Comparison of ENCODE assay signal across 25 cellular contexts in genomic region chr11:115469361-115469760, GRCh38. TPM values are rescaled to one million over a fixed set of nuclear protein-coding genes. Genes with fewer than 3 reads are reported as not detected.
DNase-seq lines count a peak whose midpoint lies in the region; ATAC-seq, FAIRE-seq and TF ChIP-seq lines count a peak whose summit lies in the region.
"Had no signal": no experiment of that assay in that cellular context is flagged by ENCODE, and none has a peak within 500 bp of the region (broad histone marks: within the 10 kb centered on the region; RNA-seq: fewer than 3 reads in every experiment).

No MANE protein-coding gene starts in this region.

- in situ Hi-C loops in GM13977 (cut with MboI; ENCODE audit: low pct_unique_long_range_greater_than_20kb, low sequenced_read_pairs, unreplicated experiment) (no loop called here), GM12878 (cut with MboI) (no loop called here)

- no peak for TF ChIP-seq EP300 in GM12878 (IDR thresholded peaks at IDR 0.05; ENCODE audit: borderline replicate concordance in 1 of 2, control insufficient read depth in 1 of 2, low read depth in 2 of 2, low read length in 2 of 2)

- H3K36me3 Mint-ChIP-seq in naive thymus-derived CD4-positive, alpha-beta T cell = no peaks in the 10 kb centered on the region
- H3K36me3 Mint-ChIP-seq: natural killer cell treated with Interleukin-12 subunit alpha and Interleukin-12 subunit beta and Interleukin-15 and Interleukin-18, amount 100 ng/mL, for 72 hours had no signal

- no peak overlapping the region for H3K9ac ChIP-seq in GM12878 (ENCODE audit: control insufficient read depth, insufficient read depth, low read length)
- H3K9ac ChIP-seq: SK-N-SH had no signal

- no peak overlapping the region for H3K4me3 ChIP-seq in GM12878
- H3K4me3 ChIP-seq in naive thymus-derived CD4-positive, alpha-beta T cell (ENCODE audit: low read length) = no peak overlapping the region

- ATAC-seq in GM21390 (IDR thresholded peaks at IDR 0.05; ENCODE audit: unreplicated experiment) = peak; percentile 53
- peak; percentile 49 for ATAC-seq in HG03520 (IDR thresholded peaks at IDR 0.05; ENCODE audit: unreplicated experiment)
- peak; percentile 80 for ATAC-seq in GM12878
- no peak for ATAC-seq in naive thymus-derived CD4-positive, alpha-beta T cell
- ATAC-seq: natural killer cell treated with Interleukin-12 subunit alpha and Interleukin-12 subunit beta and Interleukin-15 and Interleukin-18, amount 100 ng/mL, for 72 hours had no signal

- H4K20me1 ChIP-seq in GM12878 (ENCODE audit: control insufficient read depth, insufficient read depth) = no peaks in the 10 kb centered on the region

- DNase-seq in GM13977 (ENCODE audit: low spot score) (peak; percentile 7), GM12878 (ENCODE audit: low read depth, low spot score) (peak; percentile 48), NCI-H2107 treated with DMSO at 0.1 percent for 48 hours (lab: John Stamatoyannopoulos, UW; ENCODE audit: unreplicated experiment) (no peak)
- no peak for DNase-seq in activated CD8-positive, alpha-beta memory T cell treated with anti-CD3 and anti-CD28 coated beads, Interleukin-2, amount 50 U/mL, for 4 hours
- no peak for DNase-seq in naive thymus-derived CD4-positive, alpha-beta T cell
- DNase-seq: activated CD4-positive, alpha-beta T cell treated with anti-CD3 and anti-CD28 coated beads, Interleukin-2, amount 50 U/mL, for 1 hour; activated naive CD4-positive, alpha-beta T cell treated with Interleukin-2 at 50 U/mL for 16 hours; activated T-cell treated with anti-CD3 and anti-CD28 coated beads for 4 hours; anterior cingulate cortex; effector CD8-positive, alpha-beta T cell; mesenchymal stem cell; NCI-H1105; NCI-H2171; NCI-H748 treated with DMSO at 0.1 percent for 48 hours; SK-N-SH; stimulated activated CD4-positive, alpha-beta T cell treated with anti-CD3 and anti-CD28 coated beads, Interleukin-2, amount 100 ng/mL, for 48 hours; substantia nigra had no signal

- H3K4me1 ChIP-seq in GM12878 (ENCODE audit: control insufficient read depth, insufficient read depth, low read length) = peaks cover 6% of the 10 kb centered on the region
- no peaks in the 10 kb centered on the region for H3K4me1 ChIP-seq in naive thymus-derived CD4-positive, alpha-beta T cell (ENCODE audit: control insufficient read depth in 2 of 2, insufficient read depth in 2 of 2, low read length in 2 of 2)

- H3K4me3 Mint-ChIP-seq in naive thymus-derived CD4-positive, alpha-beta T cell = no peak overlapping the region
- H3K4me3 Mint-ChIP-seq: natural killer cell treated with Interleukin-12 subunit alpha and Interleukin-12 subunit beta and Interleukin-15 and Interleukin-18, amount 100 ng/mL, for 72 hours had no signal

- no peak for TF ChIP-seq RAD21 in GM12878 (IDR thresholded peaks at IDR 0.05; ENCODE audit: insufficient read depth, low read depth, low read length)

- SMC1A ChIA-PET in GM12878 (lab: Charles Lee; ENCODE audit: uncharacterized antibody, unreplicated experiment) = interaction anchor here (0.6 to 1.2 kb wide), 2 partner anchors 12 to 1243 kb away, joined by 3 read pairs; no protein-coding TSS in a partner anchor

- FAIRE-seq in GM12878 (lab: Jason Lieb, UNC) = no peak
- FAIRE-seq: GM19239, keratinocyte, RCC 7860, TTC549 had no signal

- H3K79me2 ChIP-seq in GM12878 (ENCODE audit: control insufficient read depth, insufficient read depth, low read length) = no peaks in the 10 kb centered on the region

- no peak overlapping the region for H2AFZ ChIP-seq in GM12878 (ENCODE audit: control insufficient read depth, low read depth, low read length)

- TF ChIP-seq CTCF in GM13977 (IDR thresholded peaks at IDR 0.05; ENCODE audit: extremely low read depth, insufficient read depth, missing control alignments) (no peak), GM12878 (IDR thresholded peaks at IDR 0.05 in 2 of 3, conservative IDR thresholded peaks at IDR 0.05 in 1 of 3; ENCODE audit: control insufficient read depth in 2 of 3, extremely low read depth in 1 of 3, insufficient read depth in 1 of 3, low read depth in 3 of 3, low read length in 3 of 3) (no peak)

- H3K9me3 Mint-ChIP-seq in naive thymus-derived CD4-positive, alpha-beta T cell = peaks cover 0 to 9% (median 4%) of the 10 kb centered on the region in 11 donors

- intact Hi-C loops in GM12878 (cut with micrococcal nuclease; ENCODE audit: unreplicated experiment) = no loop called here
- intact Hi-C loops in naive thymus-derived CD4-positive, alpha-beta T cell (cut with micrococcal nuclease) = no loop called here

- peaks cover 0 to 18% (median 8%) of the 10 kb centered on the region in 5 donors for H3K27me3 Mint-ChIP-seq in naive thymus-derived CD4-positive, alpha-beta T cell
- H3K27me3 Mint-ChIP-seq: progenitor cell of endocrine pancreas had no signal

- no peaks in the 10 kb centered on the region for H3K9me3 ChIP-seq in GM12878 (replicated peaks; ENCODE audit: control insufficient read depth, insufficient read depth, low read length)
- no peaks in the 10 kb centered on the region for H3K9me3 ChIP-seq in naive thymus-derived CD4-positive, alpha-beta T cell (ENCODE audit: control insufficient read depth in 2 of 3, low read length in 3 of 3)
- H3K9me3 ChIP-seq: SK-N-SH had no signal

- no TSS peak for BruUV-seq in GM12878 (replicated peaks; lab: Mats Ljungman, UMichigan)

- no peaks in the 10 kb centered on the region for H3K36me3 ChIP-seq in GM12878 (ENCODE audit: control insufficient read depth in 2 of 2, insufficient read depth in 2 of 2, low read length in 1 of 2)
- no peaks in the 10 kb centered on the region for H3K36me3 ChIP-seq in naive thymus-derived CD4-positive, alpha-beta T cell (ENCODE audit: control insufficient read depth in 2 of 3, insufficient read depth in 3 of 3, low read length in 3 of 3)

- no peaks in the 10 kb centered on the region for H3K4me1 Mint-ChIP-seq in naive thymus-derived CD4-positive, alpha-beta T cell

- WGBS in GM12878 (ENCODE audit: insufficient coverage, insufficient replicate concordance, low lambda C conversion rate, missing lambda C conversion rate) = 42% methylated on average over 2 of the region's 3 CpGs

- CTCF ChIA-PET in GM12878 (lab: Yijun Ruan, JAX) = no interaction called here
- CTCF ChIA-PET in naive thymus-derived CD4-positive, alpha-beta T cell (lab: Charles Lee) = no interaction called here

- H3K27ac ChIP-seq in GM12878 (ENCODE audit: control insufficient read depth, insufficient read depth) = no peak overlapping the region
- H3K27ac ChIP-seq in naive thymus-derived CD4-positive, alpha-beta T cell (ENCODE audit: low read depth, low read length) = no peak overlapping the region

- RAD21 ChIA-PET in GM12878 (lab: Charles Lee; ENCODE audit: unreplicated experiment) = no interaction called here

- no peaks in the 10 kb centered on the region for H3K27me3 ChIP-seq in GM12878 (replicated peaks in 1 of 2; ENCODE audit: control insufficient read depth in 2 of 2, insufficient read depth in 2 of 2, low read length in 1 of 2)
- peaks cover 0 to 3% of the 10 kb centered on the region in 2 donors for H3K27me3 ChIP-seq in naive thymus-derived CD4-positive, alpha-beta T cell (ENCODE audit: control insufficient read depth in 2 of 2, insufficient read depth in 2 of 2, low read length in 2 of 2)

- TF ChIP-seq POLR2A in GM12878 (IDR thresholded peaks at IDR 0.05; ENCODE audit: low read depth, low read length) = no peak

- H3K4me2 ChIP-seq in GM12878 (ENCODE audit: control insufficient read depth, insufficient read depth) = no peak overlapping the region
- H3K4me2 ChIP-seq: SK-N-SH had no signal

- POLR2A ChIA-PET in GM12878 (lab: Charles Lee) = no interaction called here
- POLR2A ChIA-PET in naive thymus-derived CD4-positive, alpha-beta T cell (lab: Charles Lee) = no interaction called here

- no peak overlapping the region for H3K27ac Mint-ChIP-seq in naive thymus-derived CD4-positive, alpha-beta T cell
- H3K27ac Mint-ChIP-seq: natural killer cell treated with Interleukin-12 subunit alpha and Interleukin-12 subunit beta and Interleukin-15 and Interleukin-18, amount 100 ng/mL, for 72 hours; progenitor cell of endocrine pancreas had no signal

TF ChIP-seq in GM12878, 131 proteins besides CTCF, POLR2A, EP300 and RAD21:
- TF ChIP-seq IKZF2 (IDR thresholded peaks at IDR 0.05) (0 out of 4 replicates have a peak, but pooled peaks of 1 of the 2 experiments have one; percentile 8), SPI1 (IDR thresholded peaks at IDR 0.05; ENCODE audit: borderline replicate concordance, insufficient read depth, low read depth, low read length) (peak; percentile 62), KDM1A (IDR thresholded peaks at IDR 0.05; ENCODE audit: borderline replicate concordance) (no peak)

RNA-seq across cellular contexts. Expression of gene CADM1, which starts 34.9 kb away (rescaled TPM):
- not detected in 2 replicates for total RNA-seq in GM12878 (2013; cell fraction: nucleolus; rRNA removed)
- 0.06 TPM in 1 of 2 replicates, not detected in the other for total RNA-seq in GM12878 (2014; rRNA removed)
- 0.09 TPM in 1 of 2 replicates, not detected in the other for total RNA-seq in GM12878 (2014; rRNA removed; fragmentation: Illumina TruSeq; extraction: Trizol)
- 0.13 and 0.38 TPM in 2 replicates for total RNA-seq in GM12878 (2021)
- 0.30 TPM for polyA plus RNA-seq in GM12878 (2011; ENCODE audit: low read depth)
- 0.20 and 0.48 TPM in 2 replicates for polyA plus RNA-seq in GM12878 (2011; rRNA removed)
- polyA plus RNA-seq in GM12878 (2011; cell fraction: cytosol; rRNA removed) = 0.22 and 0.23 TPM in 2 replicates
- polyA plus RNA-seq in GM12878 (2011; cell fraction: nucleus; rRNA removed) = 0.79 and 1.1 TPM in 2 replicates
- polyA plus RNA-seq in GM12878 (2012) = 0.54 and 0.73 TPM in 2 replicates
- 0.03 and 0.16 TPM in 2 replicates for polyA plus RNA-seq in GM12878 (2014; fragmentation: Illumina TruSeq; extraction: Trizol)
- polyA plus RNA-seq in GM12878 (2014; fragmentation: Nextera tagmentation; extraction: Ambion mirVana) = not detected
- polyA plus RNA-seq in GM12878 (2014; rRNA removed) = 0.14 TPM in 1 of 2 replicates, not detected in the other
- polyA plus RNA-seq in GM12878 (2016; fragmentation: Nextera tagmentation; extraction: Ambion mirVana) = under 1 TPM; 0.15 to 0.21 TPM
- 0.22 and 0.41 TPM in 2 replicates for polyA minus RNA-seq in GM12878 (2011; rRNA and poly(A)+ RNA removed)
- polyA minus RNA-seq in GM12878 (2011; cell fraction: cytosol; rRNA and poly(A)+ RNA removed) = not detected in 2 replicates
- 0.24 and 1.1 TPM in 2 replicates for polyA minus RNA-seq in GM12878 (2011; cell fraction: nucleus; rRNA and poly(A)+ RNA removed)
- total RNA-seq in naive thymus-derived CD4-positive, alpha-beta T cell = 1 to 10 TPM in 2 of 5 experiments, under 1 TPM in 3; 0.29 to 2.7 (median 0.43) TPM
- polyA plus RNA-seq in naive thymus-derived CD4-positive, alpha-beta T cell = 1 to 10 TPM in 1 of 2 donors, under 1 TPM in 1; 0.69 to 1.5 TPM

Comparison
In these comparisons a context has a peak if more than half of its experiments do, and no peak if none do; other contexts are left out.
1. DNase-seq: peak in GM13977 (single experiment) and GM12878 (single experiment); none in activated CD8-positive, alpha-beta memory T cell treated with anti-CD3 and anti-CD28 coated beads, Interleukin-2, amount 50 U/mL, for 4 hours (single experiment), NCI-H2107 treated with DMSO at 0.1 percent for 48 hours (single experiment) and naive thymus-derived CD4-positive, alpha-beta T cell (0 of 9).